In the genomic region with DNA sequence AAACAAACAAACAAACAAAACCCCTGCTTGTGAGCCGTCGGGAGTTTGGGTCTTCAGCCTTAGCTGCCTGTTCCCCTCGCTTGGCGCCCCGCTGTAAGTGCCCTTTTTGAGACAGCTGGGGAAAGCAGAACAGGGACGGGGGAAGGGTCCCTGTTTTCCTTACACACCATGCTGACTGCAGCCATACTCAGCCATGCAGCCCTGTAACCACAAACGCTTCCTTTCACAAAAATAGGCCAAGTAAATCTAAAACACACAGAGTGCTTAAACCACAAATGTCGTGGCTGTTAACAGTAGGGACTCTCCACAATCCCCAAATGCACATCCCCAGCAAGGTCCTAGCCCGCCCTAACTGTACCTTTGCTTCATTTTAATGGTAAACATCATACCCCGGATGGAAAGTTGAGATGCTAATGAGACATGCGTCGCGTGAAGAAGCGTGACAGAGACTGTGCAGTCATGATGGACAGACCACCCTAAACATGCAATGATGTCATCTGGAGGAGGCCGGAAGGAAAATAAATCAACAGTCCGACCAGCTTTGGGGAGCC, we compare ENCODE assay signal across 8 cellular contexts.
DNase-seq lines count a peak whose midpoint lies in the region; ATAC-seq and TF ChIP-seq lines count a peak whose summit lies in the region.

No MANE protein-coding gene starts in this region.

- CTCF ChIA-PET in activated CD8-positive, alpha-beta T cell treated with anti-CD3 and anti-CD28 coated beads for 36 hours (lab: Charles Lee) = interaction anchor here (0.9 to 1.3 kb wide), 3 partner anchors 10 to 130 kb away, joined by 3 read pairs; partner anchors contain the start of gene MGAT5B

- H3K9me3 Mint-ChIP-seq in activated CD8-positive, alpha-beta T cell treated with anti-CD3 and anti-CD28 coated beads for 36 hours = no peaks in the 10 kb centered on the region
- H3K9me3 Mint-ChIP-seq in nephron progenitor cell (no peaks in the 10 kb centered on the region), type B pancreatic cell (no peaks in the 10 kb centered on the region)

- POLR2A ChIA-PET in activated CD8-positive, alpha-beta T cell treated with anti-CD3 and anti-CD28 coated beads for 36 hours (lab: Charles Lee) = interaction anchor here (1.4 kb wide), 1 partner anchor 16 kb away, joined by 5 read pairs; no protein-coding TSS in a partner anchor

- intact Hi-C loops in activated CD8-positive, alpha-beta T cell treated with anti-CD3 and anti-CD28 coated beads for 36 hours (cut with micrococcal nuclease) = no loop called here

- no peak for TF ChIP-seq CTCF in GM13976 (IDR thresholded peaks at IDR 0.05; ENCODE audit: borderline replicate concordance, control extremely low read depth, extremely low read depth, insufficient read depth, missing control alignments)
- TF ChIP-seq CTCF in activated CD8-positive, alpha-beta T cell treated with anti-CD3 and anti-CD28 coated beads for 36 hours (IDR thresholded peaks at IDR 0.05) = no peak
- no peak for TF ChIP-seq CTCF in nephron progenitor cell (IDR thresholded peaks at IDR 0.05)
- TF ChIP-seq CTCF in type B pancreatic cell (conservative IDR thresholded peaks at IDR 0.05) = no peak

- in situ Hi-C loops in GM13976 (cut with MboI; ENCODE audit: low sequenced_read_pairs, unreplicated experiment) = no loop called here

- no peaks in the 10 kb centered on the region for H3K27me3 Mint-ChIP-seq in activated CD8-positive, alpha-beta T cell treated with anti-CD3 and anti-CD28 coated beads for 36 hours
- H3K27me3 Mint-ChIP-seq in nephron progenitor cell (ENCODE audit: low read depth, poor library complexity) = peaks cover 6% of the 10 kb centered on the region
- peaks cover 22% of the 10 kb centered on the region for H3K27me3 Mint-ChIP-seq in type B pancreatic cell

- DNase-seq in GM13976 (ENCODE audit: low spot score) (peak; percentile 81), nephron progenitor cell (no peak), type B pancreatic cell (ENCODE audit: extremely low spot score, unreplicated experiment) (no peak), HuH-7 (ENCODE audit: low spot score) (no peak), SHP77 treated with DMSO at 0.1 percent for 48 hours (lab: John Stamatoyannopoulos, UW) (no peak), LoVo (ENCODE audit: low spot score) (no peak)
- peak; percentile 87 for DNase-seq in activated CD8-positive, alpha-beta T cell treated with anti-CD3 and anti-CD28 coated beads for 36 hours

- ATAC-seq in HG03432 (IDR thresholded peaks at IDR 0.05; ENCODE audit: unreplicated experiment) = peak; percentile 42
- peak; percentile 94 for ATAC-seq in activated CD8-positive, alpha-beta T cell treated with anti-CD3 and anti-CD28 coated beads for 36 hours

- H3K36me3 Mint-ChIP-seq in activated CD8-positive, alpha-beta T cell treated with anti-CD3 and anti-CD28 coated beads for 36 hours (ENCODE audit: low read depth) = no peaks in the 10 kb centered on the region
- no peaks in the 10 kb centered on the region for H3K36me3 Mint-ChIP-seq in nephron progenitor cell (ENCODE audit: low read depth)
- H3K36me3 Mint-ChIP-seq in type B pancreatic cell = no peaks in the 10 kb centered on the region

- peak overlapping the region; percentile 29 for H3K4me3 Mint-ChIP-seq in activated CD8-positive, alpha-beta T cell treated with anti-CD3 and anti-CD28 coated beads for 36 hours
- peak overlapping the region; percentile 5 for H3K4me3 Mint-ChIP-seq in nephron progenitor cell
- no peak overlapping the region for H3K4me3 Mint-ChIP-seq in type B pancreatic cell

- peak overlapping the region; percentile 89 for H3K27ac Mint-ChIP-seq in activated CD8-positive, alpha-beta T cell treated with anti-CD3 and anti-CD28 coated beads for 36 hours
- H3K27ac Mint-ChIP-seq in nephron progenitor cell (no peak overlapping the region), type B pancreatic cell (no peak overlapping the region)

- H3K4me1 Mint-ChIP-seq in activated CD8-positive, alpha-beta T cell treated with anti-CD3 and anti-CD28 coated beads for 36 hours (ENCODE audit: low read depth) = peaks cover 44% of the 10 kb centered on the region
- H3K4me1 Mint-ChIP-seq in nephron progenitor cell (peaks cover 52% of the 10 kb centered on the region), type B pancreatic cell (ENCODE audit: unreplicated experiment) (peaks cover 37% of the 10 kb centered on the region)

Comparison
In these comparisons a context has a peak if more than half of its experiments do, and no peak if none do; other contexts are left out.
1. DNase-seq: peak in GM13976 (single experiment) and activated CD8-positive, alpha-beta T cell treated with anti-CD3 and anti-CD28 coated beads for 36 hours (single experiment); none in nephron progenitor cell (single experiment), type B pancreatic cell (single experiment), HuH-7 (single experiment), SHP77 treated with DMSO at 0.1 percent for 48 hours (single experiment) and LoVo (single experiment).